24 cellular contexts compared by ENCODE assay signal in genomic region chr7:39069046-39069445, GRCh38.
DNase-seq lines count a peak whose midpoint lies in the region; ATAC-seq, FAIRE-seq and TF ChIP-seq lines count a peak whose summit lies in the region.
"Had no signal": no experiment of that assay in that cellular context is flagged by ENCODE, and none has a peak within 500 bp of the region (broad histone marks: within the 10 kb centered on the region; RNA-seq: fewer than 3 reads in every experiment).

No MANE protein-coding gene starts in this region.

- FAIRE-seq in GM12878 (lab: Jason Lieb, UNC) = no peak
- FAIRE-seq: A549, D721Med, GM18507, H54, HTR-8/SVneo, RCC 7860 had no signal

- no peak overlapping the region for H2AFZ ChIP-seq in GM12878 (ENCODE audit: control insufficient read depth, low read depth, low read length)

- peak; percentile 31; the same call in 2 of the 3 replicates for ATAC-seq in GM12878
- ATAC-seq: A549 had no signal

- H3K27me3 ChIP-seq in HUES64 (ENCODE audit: insufficient read depth, low read length) (no peaks in the 10 kb centered on the region; the same call in 1 of the 2 replicates), GM12878 (replicated peaks in 1 of 2; ENCODE audit: control insufficient read depth in 2 of 2, insufficient read depth in 2 of 2, low read length in 1 of 2) (no peaks in the 10 kb centered on the region), transverse colon (no peaks in the 10 kb centered on the region)

- H3K79me2 ChIP-seq in GM12878 (ENCODE audit: control insufficient read depth, insufficient read depth, low read length) = no peaks in the 10 kb centered on the region

- BruUV-seq in GM12878 (replicated peaks; lab: Mats Ljungman, UMichigan) = no TSS peak

- in situ Hi-C loops in GM12878 (cut with MboI) (no loop called here), transverse colon (cut with MboI; ENCODE audit: low pct_ligation_motif_present in 1 of 4, low pct_unique_long_range_greater_than_20kb in 1 of 4, low sequenced_read_pairs in 3 of 4) (no loop called here)

- WGBS in HUES64 = 50% methylated on average over 6 of the region's 6 CpGs
- 75% methylated on average over 6 of the region's 6 CpGs for WGBS in GM12878 (ENCODE audit: insufficient coverage, insufficient replicate concordance, low lambda C conversion rate, missing lambda C conversion rate)
- 87% methylated on average over 6 of the region's 6 CpGs; no CpG with 5 or more reads in 1 of the 2 donors for WGBS in transverse colon (ENCODE audit: low coverage in 1 of 2), 2 donors

- H3K9me3 ChIP-seq in HUES64 (ENCODE audit: insufficient read depth, low read depth, low read length) (no peaks in the 10 kb centered on the region), GM12878 (replicated peaks; ENCODE audit: control insufficient read depth, insufficient read depth, low read length) (no peaks in the 10 kb centered on the region), transverse colon (no peaks in the 10 kb centered on the region)
- H3K9me3 ChIP-seq: A549, BE2C, SJSA1 had no signal

- DNase-seq in ELF-1 (ENCODE audit: low read depth, low spot score) (peak; percentile 14), GM12878 (ENCODE audit: low read depth, low spot score) (no peak), iPS-NIHi7 (ENCODE audit: extremely low spot score) (peak; percentile 18), NCI-H524 treated with DMSO at 0.1 percent for 48 hours (lab: John Stamatoyannopoulos, UW) (no peak), NK-92 (lab: John Stamatoyannopoulos, UW; ENCODE audit: unreplicated experiment) (no peak), transverse colon (no peak), H4 (ENCODE audit: low spot score) (no peak)
- DNase-seq: BE2C, MV-4-11, NCI-H1105 treated with DMSO at 0.1 percent for 48 hours, NCI-H1694 treated with DMSO at 0.1 percent for 48 hours, NCI-H2107, NCI-H2227 treated with DMSO at 0.1 percent for 48 hours, NCI-H510A, NCI-H748 treated with DMSO at 0.1 percent for 48 hours, OCI-M1 had no signal

- no peak for TF ChIP-seq RAD21 in GM12878 (IDR thresholded peaks at IDR 0.05; ENCODE audit: insufficient read depth, low read depth, low read length)

- no peak for TF ChIP-seq CTCF in GM12878 (IDR thresholded peaks at IDR 0.05 in 2 of 3, conservative IDR thresholded peaks at IDR 0.05 in 1 of 3; ENCODE audit: control insufficient read depth in 2 of 3, extremely low read depth in 1 of 3, insufficient read depth in 1 of 3, low read depth in 3 of 3, low read length in 3 of 3)
- no peak for TF ChIP-seq CTCF in transverse colon (IDR thresholded peaks at IDR 0.05)

- H3K9ac ChIP-seq in HUES64 (ENCODE audit: low read depth, low read length) (no peak overlapping the region), GM12878 (ENCODE audit: control insufficient read depth, insufficient read depth, low read length) (no peak overlapping the region)

- CTCF ChIA-PET in GM12878 (lab: Yijun Ruan, JAX) = interaction anchor here (1.1 kb wide), 2 partner anchors 12 to 30 kb away, joined by 3 read pairs; no protein-coding TSS in a partner anchor

- H3K27ac ChIP-seq in HUES64 (ENCODE audit: low read depth, low read length) (peak overlapping the region; percentile 44; the same call in 1 of the 2 replicates), GM12878 (ENCODE audit: control insufficient read depth, insufficient read depth) (no peak overlapping the region), transverse colon (no peak overlapping the region)
- H3K27ac ChIP-seq: A549, SJSA1 had no signal

- H3K4me3 ChIP-seq in HUES64 (ENCODE audit: low read length) = no peak overlapping the region
- no peak overlapping the region for H3K4me3 ChIP-seq in GM12878
- no peak overlapping the region for H3K4me3 ChIP-seq in transverse colon
- H3K4me3 ChIP-seq: A549, SJSA1 had no signal

- peaks cover 12% of the 10 kb centered on the region for H3K4me1 ChIP-seq in HUES64 (ENCODE audit: insufficient read depth, low read length)
- H3K4me1 ChIP-seq in GM12878 (ENCODE audit: control insufficient read depth, insufficient read depth, low read length) = no peaks in the 10 kb centered on the region
- H3K4me1 ChIP-seq in transverse colon = no peaks in the 10 kb centered on the region
- H3K4me1 ChIP-seq: A549, BE2C, SJSA1 had no signal

- POLR2A ChIA-PET in GM12878 (lab: Charles Lee) = no interaction called here

- RAD21 ChIA-PET in GM12878 (lab: Charles Lee; ENCODE audit: unreplicated experiment) = no interaction called here

- H3K36me3 ChIP-seq in HUES64 (ENCODE audit: insufficient read depth, low read length) (no peaks in the 10 kb centered on the region), GM12878 (ENCODE audit: control insufficient read depth in 2 of 2, insufficient read depth in 2 of 2, low read length in 1 of 2) (no peaks in the 10 kb centered on the region), transverse colon (no peaks in the 10 kb centered on the region)
- H3K36me3 ChIP-seq: BE2C, SJSA1 had no signal

- TF ChIP-seq POLR2A in GM12878 (IDR thresholded peaks at IDR 0.05; ENCODE audit: low read depth, low read length) = no peak
- no peak for TF ChIP-seq POLR2A in transverse colon (IDR thresholded peaks at IDR 0.05)

- H3K4me2 ChIP-seq in GM12878 (ENCODE audit: control insufficient read depth, insufficient read depth) = no peak overlapping the region
- H3K4me2 ChIP-seq: A549 had no signal

- SMC1A ChIA-PET in GM12878 (lab: Charles Lee; ENCODE audit: uncharacterized antibody, unreplicated experiment) = interaction anchor here (0.8 to 1.4 kb wide), 3 partner anchors 15 to 397 kb away, joined by 3 to 4 read pairs (median 3); no protein-coding TSS in a partner anchor

- H4K20me1 ChIP-seq in GM12878 (ENCODE audit: control insufficient read depth, insufficient read depth) = no peaks in the 10 kb centered on the region

- TF ChIP-seq EP300 in GM12878 (IDR thresholded peaks at IDR 0.05; ENCODE audit: borderline replicate concordance in 1 of 2, control insufficient read depth in 1 of 2, low read depth in 2 of 2, low read length in 2 of 2) = no peak
- TF ChIP-seq EP300 in transverse colon (IDR thresholded peaks at IDR 0.05; ENCODE audit: low read depth) = no peak

- intact Hi-C loops in GM12878 (cut with micrococcal nuclease; ENCODE audit: unreplicated experiment) (no loop called here), transverse colon (cut with DNase I; ENCODE audit: low total_unique reads) (no loop called here)

TF ChIP-seq in GM12878, 131 proteins besides CTCF, POLR2A, EP300 and RAD21:
- no peak for TF ChIP-seq CBX3 (IDR thresholded peaks at IDR 0.05; ENCODE audit: borderline replicate concordance, low read depth)
- TF ChIP-seq NBN (IDR thresholded peaks at IDR 0.05) = no peak
- TF ChIP-seq PBX3 (IDR thresholded peaks at IDR 0.05; ENCODE audit: insufficient replicate concordance, low read depth, low read length) = no peak
- TF ChIP-seq SIN3A (IDR thresholded peaks at IDR 0.05; ENCODE audit: low read depth, low read length) = no peak
- TF ChIP-seq TCF12 (IDR thresholded peaks at IDR 0.05; ENCODE audit: low read depth, low read length) = no peak
- TF ChIP-seq DPF2 (IDR thresholded peaks at IDR 0.05) = no peak
- no peak for TF ChIP-seq CHD1 (IDR thresholded peaks at IDR 0.05; ENCODE audit: low read depth, low read length)
- TF ChIP-seq SMAD5 (IDR thresholded peaks at IDR 0.05; ENCODE audit: low read depth) = no peak
- no peak for TF ChIP-seq POLR2AphosphoS2 (IDR thresholded peaks at IDR 0.05; ENCODE audit: low read depth, low read length)
- no peak for TF ChIP-seq RUNX3 (IDR thresholded peaks at IDR 0.05; ENCODE audit: low read length)
- TF ChIP-seq CHD4 (IDR thresholded peaks at IDR 0.05) = no peak
- no peak for TF ChIP-seq POU2F2 (IDR thresholded peaks at IDR 0.05; ENCODE audit: borderline replicate concordance, low read depth, low read length)
- TF ChIP-seq CEBPB (IDR thresholded peaks at IDR 0.05; ENCODE audit: borderline replicate concordance in 1 of 2, low read depth in 2 of 2, low read length in 2 of 2) = no peak
- TF ChIP-seq GABPA (IDR thresholded peaks at IDR 0.05; ENCODE audit: low read depth) = no peak
- TF ChIP-seq IKZF1 (conservative IDR thresholded peaks at IDR 0.05) = no peak
- TF ChIP-seq ZBTB4 (CRISPR knock-in tag; IDR thresholded peaks at IDR 0.05) = no peak

Comparison
In these comparisons a context has a peak if more than half of its experiments do, and no peak if none do; other contexts are left out.
1. DNase-seq: peak in ELF-1 (single experiment) and iPS-NIHi7 (single experiment); none in GM12878 (single experiment), NCI-H524 treated with DMSO at 0.1 percent for 48 hours (single experiment), NK-92 (single experiment), transverse colon (single experiment) and H4 (single experiment).